In the genomic region with DNA sequence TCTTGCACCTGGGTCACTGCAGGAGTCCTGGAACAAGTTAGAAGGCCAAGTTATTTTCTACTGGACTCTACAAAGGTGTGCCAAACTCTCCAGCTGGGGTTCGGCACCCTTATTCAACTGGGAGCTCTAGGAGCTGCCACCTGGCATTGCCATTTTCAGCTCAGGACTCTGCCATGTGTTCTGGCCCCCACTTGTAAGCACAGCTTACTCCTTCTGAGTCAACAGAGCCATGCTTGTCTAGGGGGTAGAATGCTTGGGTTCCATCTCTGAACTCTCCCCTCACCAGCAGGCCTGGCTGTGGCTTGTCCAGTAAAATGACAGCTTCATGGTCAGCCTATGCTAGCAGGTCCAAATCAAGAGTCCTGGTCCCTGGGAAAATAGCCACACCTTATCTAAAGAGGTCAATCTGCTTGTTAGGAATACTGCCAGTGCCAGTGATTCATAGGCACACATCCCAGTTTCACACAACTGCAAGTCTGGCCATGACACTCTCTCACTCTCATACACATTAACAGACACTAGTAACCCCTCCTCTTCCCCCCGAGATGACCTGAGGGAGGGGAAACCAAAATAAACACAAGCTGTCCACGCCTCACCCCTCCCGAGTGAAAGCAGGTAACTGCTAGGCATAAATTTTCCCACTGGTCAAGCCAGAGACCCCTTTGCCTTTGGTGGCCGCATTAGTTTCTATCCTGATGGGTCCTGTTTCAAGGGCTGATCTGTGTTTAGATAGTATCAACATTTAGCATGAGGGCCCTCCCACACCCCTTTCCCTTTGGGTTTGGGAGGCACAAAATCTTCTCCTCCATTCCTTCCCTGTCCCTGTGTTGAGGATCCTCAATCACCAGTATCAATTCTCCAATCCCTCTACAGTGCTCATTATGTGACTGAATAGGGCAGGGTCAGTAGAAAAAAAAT, we compare ENCODE assay signal across 1 cellular context.
TF ChIP-seq lines count a peak whose summit lies in the region.

No MANE protein-coding gene starts in this region.

TF ChIP-seq in HepG2, 621 proteins besides CTCF, POLR2A, EP300 and RAD21 (continued from another document and continues in another):
- TF ChIP-seq, protein P1, sequence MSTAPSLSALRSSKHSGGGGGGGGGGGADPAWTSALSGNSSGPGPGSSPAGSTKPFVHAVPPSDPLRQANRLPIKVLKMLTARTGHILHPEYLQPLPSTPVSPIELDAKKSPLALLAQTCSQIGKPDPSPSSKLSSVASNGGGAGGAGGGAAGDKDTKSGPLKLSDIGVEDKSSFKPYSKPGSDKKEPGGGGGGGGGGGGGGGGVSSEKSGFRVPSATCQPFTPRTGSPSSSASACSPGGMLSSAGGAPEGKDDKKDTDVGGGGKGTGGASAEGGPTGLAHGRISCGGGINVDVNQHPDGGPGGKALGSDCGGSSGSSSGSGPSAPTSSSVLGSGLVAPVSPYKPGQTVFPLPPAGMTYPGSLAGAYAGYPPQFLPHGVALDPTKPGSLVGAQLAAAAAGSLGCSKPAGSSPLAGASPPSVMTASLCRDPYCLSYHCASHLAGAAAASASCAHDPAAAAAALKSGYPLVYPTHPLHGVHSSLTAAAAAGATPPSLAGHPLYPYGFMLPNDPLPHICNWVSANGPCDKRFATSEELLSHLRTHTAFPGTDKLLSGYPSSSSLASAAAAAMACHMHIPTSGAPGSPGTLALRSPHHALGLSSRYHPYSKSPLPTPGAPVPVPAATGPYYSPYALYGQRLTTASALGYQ (CRISPR knock-in tag; IDR thresholded peaks at IDR 0.05), result peak; percentile 93; the same call in 1 of the 2 replicates
- TF ChIP-seq GRHL1 (CRISPR knock-in tag; conservative IDR thresholded peaks at IDR 0.05), result no peak
- no peak for TF ChIP-seq ZNF446 (CRISPR knock-in tag; IDR thresholded peaks at IDR 0.05)
- no peak for TF ChIP-seq ZNF770 (CRISPR knock-in tag; IDR thresholded peaks at IDR 0.05)
- no peak for TF ChIP-seq FOXM1 (CRISPR knock-in tag; IDR thresholded peaks at IDR 0.05)
- peak; percentile 37; the same call in 1 of the 2 replicates for TF ChIP-seq ZNF724P (CRISPR knock-in tag; IDR thresholded peaks at IDR 0.05; ENCODE audit: borderline replicate concordance)
- TF ChIP-seq ETV6 (CRISPR knock-in tag; conservative IDR thresholded peaks at IDR 0.05), result no peak
- peak; percentile 66; the same call in 1 of the 2 replicates for TF ChIP-seq PPARG (CRISPR knock-in tag; conservative IDR thresholded peaks at IDR 0.05)
- TF ChIP-seq KDM6A (CRISPR knock-in tag; IDR thresholded peaks at IDR 0.05; ENCODE audit: low read depth), result peak; percentile 80
- peak; percentile 59; the same call in 1 of the 2 replicates for TF ChIP-seq KLF12 (CRISPR knock-in tag; IDR thresholded peaks at IDR 0.05; ENCODE audit: borderline replicate concordance)
- no peak for TF ChIP-seq MBD4 (IDR thresholded peaks at IDR 0.05; ENCODE audit: borderline replicate concordance, low read length)
- TF ChIP-seq ZNF713 (CRISPR knock-in tag; IDR thresholded peaks at IDR 0.05), result peak; percentile 10; the same call in 1 of the 2 replicates
- no peak; the same call in 1 of the 2 replicates for TF ChIP-seq NFYC (CRISPR knock-in tag; IDR thresholded peaks at IDR 0.05)
- TF ChIP-seq ZFP36L2 (CRISPR knock-in tag; IDR thresholded peaks at IDR 0.05), result no peak
- TF ChIP-seq ELF4 (CRISPR knock-in tag; IDR thresholded peaks at IDR 0.05; ENCODE audit: borderline replicate concordance), result no peak
- no peak; the same call in none of the 2 replicates for TF ChIP-seq TCF7 (IDR thresholded peaks at IDR 0.05; ENCODE audit: low read depth)
- TF ChIP-seq DDIT3 (CRISPR knock-in tag; IDR thresholded peaks at IDR 0.05), result no peak
- TF ChIP-seq KAT7 (CRISPR knock-in tag; IDR thresholded peaks at IDR 0.05; ENCODE audit: borderline replicate concordance), result peak; percentile 15; the same call in 1 of the 2 replicates
- TF ChIP-seq SP1 (IDR thresholded peaks at IDR 0.05), result no peak
- no peak for TF ChIP-seq SP1 (CRISPR knock-in tag; IDR thresholded peaks at IDR 0.05)
- TF ChIP-seq SUZ12 (IDR thresholded peaks at IDR 0.05; ENCODE audit: low read depth, low read length), result no peak
- peak; percentile 25; the same call in 1 of the 2 replicates for TF ChIP-seq CBFB (CRISPR knock-in tag; IDR thresholded peaks at IDR 0.05)
- TF ChIP-seq HNF1A (IDR thresholded peaks at IDR 0.05; ENCODE audit: low read depth), result peak; percentile 97
- TF ChIP-seq HNF1A (CRISPR knock-in tag; IDR thresholded peaks at IDR 0.05; ENCODE audit: borderline replicate concordance), result peak; percentile 98
- peak; percentile 64 for TF ChIP-seq ZNF350 (CRISPR knock-in tag; IDR thresholded peaks at IDR 0.05; ENCODE audit: borderline replicate concordance, low read depth)
- TF ChIP-seq HNRNPLL (IDR thresholded peaks at IDR 0.05; ENCODE audit: low read depth, low read length, poor library complexity, severe bottlenecking), result no peak
- TF ChIP-seq GFI1 (CRISPR knock-in tag; IDR thresholded peaks at IDR 0.05; ENCODE audit: borderline replicate concordance), result peak; percentile 88
- TF ChIP-seq ZNF740 (CRISPR knock-in tag; IDR thresholded peaks at IDR 0.05), result peak; percentile 29; the same call in 1 of the 2 replicates
- TF ChIP-seq FOXO4 (CRISPR knock-in tag; conservative IDR thresholded peaks at IDR 0.05), result no peak
- 0 out of 2 replicates have a peak, but pooled peaks have one; percentile 75 for TF ChIP-seq PRMT3 (CRISPR knock-in tag; IDR thresholded peaks at IDR 0.05; ENCODE audit: borderline replicate concordance, low read depth)
- TF ChIP-seq SALL1 (CRISPR knock-in tag; IDR thresholded peaks at IDR 0.05), result peak; percentile 93
- TF ChIP-seq, protein P2, sequence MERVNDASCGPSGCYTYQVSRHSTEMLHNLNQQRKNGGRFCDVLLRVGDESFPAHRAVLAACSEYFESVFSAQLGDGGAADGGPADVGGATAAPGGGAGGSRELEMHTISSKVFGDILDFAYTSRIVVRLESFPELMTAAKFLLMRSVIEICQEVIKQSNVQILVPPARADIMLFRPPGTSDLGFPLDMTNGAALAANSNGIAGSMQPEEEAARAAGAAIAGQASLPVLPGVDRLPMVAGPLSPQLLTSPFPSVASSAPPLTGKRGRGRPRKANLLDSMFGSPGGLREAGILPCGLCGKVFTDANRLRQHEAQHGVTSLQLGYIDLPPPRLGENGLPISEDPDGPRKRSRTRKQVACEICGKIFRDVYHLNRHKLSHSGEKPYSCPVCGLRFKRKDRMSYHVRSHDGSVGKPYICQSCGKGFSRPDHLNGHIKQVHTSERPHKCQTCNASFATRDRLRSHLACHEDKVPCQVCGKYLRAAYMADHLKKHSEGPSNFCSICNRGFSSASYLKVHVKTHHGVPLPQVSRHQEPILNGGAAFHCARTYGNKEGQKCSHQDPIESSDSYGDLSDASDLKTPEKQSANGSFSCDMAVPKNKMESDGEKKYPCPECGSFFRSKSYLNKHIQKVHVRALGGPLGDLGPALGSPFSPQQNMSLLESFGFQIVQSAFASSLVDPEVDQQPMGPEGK (CRISPR knock-in tag; IDR thresholded peaks at IDR 0.05), result peak; percentile 99
- TF ChIP-seq, protein P3, sequence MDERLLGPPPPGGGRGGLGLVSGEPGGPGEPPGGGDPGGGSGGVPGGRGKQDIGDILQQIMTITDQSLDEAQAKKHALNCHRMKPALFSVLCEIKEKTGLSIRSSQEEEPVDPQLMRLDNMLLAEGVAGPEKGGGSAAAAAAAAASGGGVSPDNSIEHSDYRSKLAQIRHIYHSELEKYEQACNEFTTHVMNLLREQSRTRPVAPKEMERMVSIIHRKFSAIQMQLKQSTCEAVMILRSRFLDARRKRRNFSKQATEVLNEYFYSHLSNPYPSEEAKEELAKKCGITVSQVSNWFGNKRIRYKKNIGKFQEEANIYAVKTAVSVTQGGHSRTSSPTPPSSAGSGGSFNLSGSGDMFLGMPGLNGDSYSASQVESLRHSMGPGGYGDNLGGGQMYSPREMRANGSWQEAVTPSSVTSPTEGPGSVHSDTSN (CRISPR knock-in tag; IDR thresholded peaks at IDR 0.05), result no peak
- TF ChIP-seq ZEB1 (IDR thresholded peaks at IDR 0.05; ENCODE audit: insufficient replicate concordance, low read depth), result no peak
- peak; percentile 8; the same call in 1 of the 2 replicates for TF ChIP-seq TSC22D2 (CRISPR knock-in tag; IDR thresholded peaks at IDR 0.05; ENCODE audit: borderline replicate concordance)
- peak; percentile 73; the same call in 1 of the 2 replicates for TF ChIP-seq FOXC1 (CRISPR knock-in tag; IDR thresholded peaks at IDR 0.05; ENCODE audit: borderline replicate concordance)
- peak; percentile 62; the same call in 1 of the 2 replicates for TF ChIP-seq NKX3-1 (CRISPR knock-in tag; IDR thresholded peaks at IDR 0.05)
- TF ChIP-seq HNRNPH1 (optimal IDR thresholded peaks at IDR 0.05; ENCODE audit: low read depth, low read length), result no peak
- TF ChIP-seq SMAD1 (CRISPR knock-in tag; IDR thresholded peaks at IDR 0.05; ENCODE audit: borderline replicate concordance, low read depth), result 0 out of 2 replicates have a peak, but pooled peaks have one; percentile 88
- TF ChIP-seq GLMP (CRISPR knock-in tag; IDR thresholded peaks at IDR 0.05; ENCODE audit: borderline replicate concordance), result no peak
